Comparison of ENCODE assay signal across 8 cellular contexts in the genomic region with DNA sequence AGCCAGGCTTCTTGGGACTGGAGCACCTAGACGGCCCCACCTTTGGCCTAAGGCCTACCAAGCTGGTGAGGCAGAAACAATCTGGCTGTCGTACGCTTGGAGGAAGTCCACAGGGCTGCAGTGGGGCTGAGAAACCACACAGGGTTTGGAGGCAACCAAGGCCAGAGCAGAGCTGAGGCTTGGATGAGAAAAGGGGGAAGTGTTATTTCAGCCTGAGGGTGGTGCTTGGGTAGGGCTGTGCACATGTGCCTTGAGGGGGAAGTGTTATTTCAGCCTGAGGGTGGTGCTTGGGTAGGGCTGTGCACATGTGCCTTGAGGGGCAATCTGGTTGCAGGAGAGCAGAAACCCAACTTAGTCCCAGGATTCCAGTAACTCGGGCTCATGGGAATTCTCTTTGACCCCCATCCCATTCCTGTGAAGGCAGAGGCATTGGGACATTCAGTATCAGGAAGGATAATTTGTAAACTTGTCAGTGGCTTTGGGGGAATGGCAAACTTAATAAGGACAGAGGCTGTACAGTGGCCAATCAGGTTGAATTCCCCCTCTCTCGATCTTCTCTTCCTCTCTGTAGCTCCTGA. TPM values are rescaled to one million over a fixed set of nuclear protein-coding genes. Genes with fewer than 3 reads are reported as not detected.
DNase-seq lines count a peak whose midpoint lies in the region; ATAC-seq, FAIRE-seq and TF ChIP-seq lines count a peak whose summit lies in the region.

No MANE protein-coding gene starts in this region.

- H3K9me3 Mint-ChIP-seq in activated CD4-positive, alpha-beta memory T cell treated with anti-CD3 and anti-CD28 coated beads for 36 hours: no peaks in the 10 kb centered on the region

- H3K9me3 ChIP-seq in iPS-18c (ENCODE audit: control insufficient read depth, insufficient read depth, low read length) (no peaks in the 10 kb centered on the region), transverse colon (no peaks in the 10 kb centered on the region)

- no peaks in the 10 kb centered on the region for H3K36me3 Mint-ChIP-seq in activated CD4-positive, alpha-beta memory T cell treated with anti-CD3 and anti-CD28 coated beads for 36 hours

- H3K27me3 ChIP-seq in HL-60 (ENCODE audit: insufficient read depth, poor library complexity, severe bottlenecking) (no peaks in the 10 kb centered on the region), transverse colon (peaks cover 18% of the 10 kb centered on the region)

- in situ Hi-C loops in transverse colon (cut with MboI; ENCODE audit: low pct_ligation_motif_present in 1 of 4, low pct_unique_long_range_greater_than_20kb in 1 of 4, low sequenced_read_pairs in 3 of 4): no loop called here

- intact Hi-C loops in activated CD4-positive, alpha-beta memory T cell treated with anti-CD3 and anti-CD28 coated beads for 36 hours (cut with micrococcal nuclease): loop anchor here (2.0 kb wide), 1 partner anchor 102 kb away; no protein-coding TSS in a partner anchor
- intact Hi-C loops in transverse colon (cut with DNase I; ENCODE audit: low total_unique reads): no loop called here

- peak overlapping the region; percentile 77 for H3K4me3 ChIP-seq in HL-60 (replicated peaks; ENCODE audit: insufficient read depth, low read length)
- peak overlapping the region; percentile 82; the same call in 1 of the 2 replicates for H3K4me3 ChIP-seq in iPS-18c (ENCODE audit: insufficient read depth, low read depth, low read length)
- peak overlapping the region in 1 of 4 donors; percentile 79 for H3K4me3 ChIP-seq in transverse colon

- TF ChIP-seq CTCF in HL-60 (IDR thresholded peaks at IDR 0.05; ENCODE audit: insufficient read depth, low read length) (no peak), transverse colon (IDR thresholded peaks at IDR 0.05) (no peak)

- H3K4me3 Mint-ChIP-seq in activated CD4-positive, alpha-beta memory T cell treated with anti-CD3 and anti-CD28 coated beads for 36 hours: peak overlapping the region; percentile 55

- POLR2A ChIA-PET in activated CD4-positive, alpha-beta memory T cell treated with anti-CD3 and anti-CD28 coated beads for 36 hours (lab: Charles Lee): interaction anchor here (0.7 to 1.0 kb wide), 2 partner anchors 17 to 51 kb away, joined by 3 read pairs; a partner anchor contains a TSS

- peak; percentile 95 for FAIRE-seq in GM12892 (lab: Jason Lieb, UNC)

- TF ChIP-seq EP300 in transverse colon (IDR thresholded peaks at IDR 0.05; ENCODE audit: low read depth): no peak

- peak; percentile 53; the same call in 1 of the 2 replicates for TF ChIP-seq POLR2A in GM12892 (IDR thresholded peaks at IDR 0.05; ENCODE audit: low read depth, low read length)
- no peak for TF ChIP-seq POLR2A in transverse colon (IDR thresholded peaks at IDR 0.05)

- DNase-seq in GM12892 (ENCODE audit: insufficient read length) (no peak), HL-60 (ENCODE audit: low read depth in 1 of 2, low spot score in 1 of 2) (peak; percentile 67 to 95), transverse colon (peak; percentile 31), AG08395 (ENCODE audit: low spot score) (no peak), D341Med (ENCODE audit: low spot score) (no peak)
- DNase-seq in activated CD4-positive, alpha-beta memory T cell treated with anti-CD3 and anti-CD28 coated beads for 36 hours: peak; percentile 30

- H3K27ac Mint-ChIP-seq in activated CD4-positive, alpha-beta memory T cell treated with anti-CD3 and anti-CD28 coated beads for 36 hours: no peak overlapping the region

- ATAC-seq in GM21447 (IDR thresholded peaks at IDR 0.05; ENCODE audit: unreplicated experiment): peak; percentile 56

- CTCF ChIA-PET in activated CD4-positive, alpha-beta memory T cell treated with anti-CD3 and anti-CD28 coated beads for 36 hours (lab: Charles Lee): interaction anchor here (0.8 to 1.8 kb wide), 2 partner anchors 8 to 11 kb away, joined by 3 to 6 read pairs; a partner anchor contains a TSS

- H3K4me1 ChIP-seq in transverse colon: peaks cover 0 to 20% (median 14%) of the 10 kb centered on the region in 4 donors

- peaks cover 11% of the 10 kb centered on the region for H3K27me3 Mint-ChIP-seq in activated CD4-positive, alpha-beta memory T cell treated with anti-CD3 and anti-CD28 coated beads for 36 hours

- H3K4me1 Mint-ChIP-seq in activated CD4-positive, alpha-beta memory T cell treated with anti-CD3 and anti-CD28 coated beads for 36 hours (ENCODE audit: low read depth): peaks cover 10% of the 10 kb centered on the region

- WGBS in transverse colon (ENCODE audit: low coverage in 1 of 2), 2 donors: 56 to 70% methylated on average over 1 to 5 of the region's 5 CpGs

- H3K27ac ChIP-seq in HL-60 (replicated peaks) (peak overlapping the region; percentile 88), transverse colon (peak overlapping the region in 3 of 4 donors; percentile 4 to 24 (median 20))

- no peaks in the 10 kb centered on the region for H3K36me3 ChIP-seq in transverse colon

RNA-seq across cellular contexts. Expression of a gene that starts 1.0 kb away (rescaled TPM):
- polyA plus RNA-seq in GM12892 (2012; ENCODE audit: missing spikeins): 17.7 TPM
- 10 to 100 TPM; 15.2 to 15.6 TPM for total RNA-seq in activated CD4-positive, alpha-beta memory T cell treated with anti-CD3 and anti-CD28 coated beads for 36 hours
- 1 to 10 TPM; 1.4 to 10.0 (median 5.7) TPM for total RNA-seq in transverse colon

RNA-seq across cellular contexts. Expression of a gene that starts 8.1 kb away (rescaled TPM):
- not detected for polyA plus RNA-seq in GM12892 (2012; ENCODE audit: missing spikeins)
- total RNA-seq in activated CD4-positive, alpha-beta memory T cell treated with anti-CD3 and anti-CD28 coated beads for 36 hours: under 1 TPM; 0.24 to 0.34 TPM
- not detected for total RNA-seq in transverse colon

RNA-seq across cellular contexts. Expression of a gene that starts 51.1 kb away (rescaled TPM):
- polyA plus RNA-seq in GM12892 (2012; ENCODE audit: missing spikeins): 400 TPM
- total RNA-seq in activated CD4-positive, alpha-beta memory T cell treated with anti-CD3 and anti-CD28 coated beads for 36 hours: 100 to 1,000 TPM; 499 to 541 TPM
- 100 to 1,000 TPM in 3 of 4 donors, 10 to 100 TPM in 1; 87.9 to 171 (median 116) TPM for total RNA-seq in transverse colon

RNA-seq across cellular contexts. Expression of a gene that starts 52.2 kb away (rescaled TPM):
- 9.5 TPM for polyA plus RNA-seq in GM12892 (2012; ENCODE audit: missing spikeins)
- total RNA-seq in activated CD4-positive, alpha-beta memory T cell treated with anti-CD3 and anti-CD28 coated beads for 36 hours: 10 to 100 TPM; 12.9 to 13.6 TPM
- 10 to 100 TPM; 44.3 to 77.1 (median 61.8) TPM for total RNA-seq in transverse colon

Comparison
In these comparisons a context has a peak if more than half of its experiments do, and no peak if none do; other contexts are left out.
1. DNase-seq: peak in HL-60 (2 of 2), activated CD4-positive, alpha-beta memory T cell treated with anti-CD3 and anti-CD28 coated beads for 36 hours (single experiment) and transverse colon (single experiment); none in GM12892 (single experiment), AG08395 (single experiment) and D341Med (single experiment).